In genomic region chr3:14047027-14047426, GRCh38 we compare ENCODE assay signal across 1 cellular context.
TF ChIP-seq lines count a peak whose summit lies in the region.

No MANE protein-coding gene starts in this region.

TF ChIP-seq in K562, 482 proteins besides CTCF, POLR2A, EP300 and RAD21 (continued from another document):
- TF ChIP-seq SMARCE1 (IDR thresholded peaks at IDR 0.05): no peak
- TF ChIP-seq PYGO2 (tag; IDR thresholded peaks at IDR 0.05): no peak
- TF ChIP-seq E4F1 (CRISPR knock-in tag; IDR thresholded peaks at IDR 0.05; ENCODE audit: borderline replicate concordance): no peak
- peak; percentile 49; the same call in 1 of the 2 replicates for TF ChIP-seq EP400 (IDR thresholded peaks at IDR 0.05)
- TF ChIP-seq ZNF668 (CRISPR knock-in tag; IDR thresholded peaks at IDR 0.05): no peak
- no peak for TF ChIP-seq DLX4 (CRISPR knock-in tag; IDR thresholded peaks at IDR 0.05)
- TF ChIP-seq SOX6 (IDR thresholded peaks at IDR 0.05): 0 out of 2 replicates have a peak, but pooled peaks have one; percentile 18
- TF ChIP-seq CBFB (CRISPR knock-in tag; IDR thresholded peaks at IDR 0.05): no peak
- no peak for TF ChIP-seq GABPB1 (CRISPR knock-in tag; IDR thresholded peaks at IDR 0.05)
- TF ChIP-seq PBX2 (CRISPR knock-in tag; IDR thresholded peaks at IDR 0.05; ENCODE audit: low read depth): no peak
- TF ChIP-seq PBX2 (tag; conservative IDR thresholded peaks at IDR 0.05; ENCODE audit: low read depth): no peak
- TF ChIP-seq KDM4B (IDR thresholded peaks at IDR 0.05; ENCODE audit: borderline replicate concordance in 2 of 2, low read depth in 1 of 2): no peak
- no peak for TF ChIP-seq ZNF133 (CRISPR knock-in tag; IDR thresholded peaks at IDR 0.05)
- no peak for TF ChIP-seq ZNF707 (CRISPR knock-in tag; conservative IDR thresholded peaks at IDR 0.05)
- TF ChIP-seq ZBTB8A (IDR thresholded peaks at IDR 0.05; ENCODE audit: partially characterized antibody): no peak
- TF ChIP-seq ZEB2 (IDR thresholded peaks at IDR 0.05): no peak
- no peak for TF ChIP-seq PURB (CRISPR knock-in tag; IDR thresholded peaks at IDR 0.05; ENCODE audit: low read depth)
- no peak for TF ChIP-seq POLR3G (IDR thresholded peaks at IDR 0.05; ENCODE audit: extremely low read depth, insufficient read length, insufficient replicate concordance)
- TF ChIP-seq ZNF778 (CRISPR knock-in tag; IDR thresholded peaks at IDR 0.05): no peak
- TF ChIP-seq NFYB (IDR thresholded peaks at IDR 0.05; ENCODE audit: extremely low read depth, insufficient read length): no peak
- TF ChIP-seq HDAC3 (IDR thresholded peaks at IDR 0.05; ENCODE audit: borderline replicate concordance, partially characterized antibody): no peak
- TF ChIP-seq SMARCC2 (IDR thresholded peaks at IDR 0.05; ENCODE audit: low read depth): no peak
- no peak for TF ChIP-seq ZFX (CRISPR knock-in tag; IDR thresholded peaks at IDR 0.05)
- TF ChIP-seq TCF7 (IDR thresholded peaks at IDR 0.05; ENCODE audit: borderline replicate concordance): no peak
- no peak for TF ChIP-seq ZNF23 (CRISPR knock-in tag; IDR thresholded peaks at IDR 0.05)
- no peak for TF ChIP-seq SRSF9 (IDR thresholded peaks at IDR 0.05; ENCODE audit: borderline replicate concordance, low read depth, low read length)
- no peak for TF ChIP-seq HOMEZ (CRISPR knock-in tag; IDR thresholded peaks at IDR 0.05)
- no peak for TF ChIP-seq ZNF316 (IDR thresholded peaks at IDR 0.05)
- TF ChIP-seq ESRRA (IDR thresholded peaks at IDR 0.05; ENCODE audit: borderline replicate concordance, low read depth): no peak
- no peak for TF ChIP-seq FOXO4 (CRISPR knock-in tag; IDR thresholded peaks at IDR 0.05)
- no peak for TF ChIP-seq ZFPM2 (CRISPR knock-in tag; IDR thresholded peaks at IDR 0.05)
- TF ChIP-seq MCM3 (IDR thresholded peaks at IDR 0.05): no peak
- TF ChIP-seq ARNT (IDR thresholded peaks at IDR 0.05): no peak
- TF ChIP-seq POLR2H (tag; IDR thresholded peaks at IDR 0.05; ENCODE audit: low read depth): peak; percentile 82
- TF ChIP-seq KAT8 (IDR thresholded peaks at IDR 0.05; ENCODE audit: low read depth): no peak
- TF ChIP-seq KLF6 (CRISPR knock-in tag; IDR thresholded peaks at IDR 0.05; ENCODE audit: borderline replicate concordance): no peak
TF ChIP-seq in K562: peak in this region for 16.
